Comparison of ENCODE assay signal across 11 cellular contexts in genomic region chr13:98014766-98015165, GRCh38.
DNase-seq lines count a peak whose midpoint lies in the region; ATAC-seq and TF ChIP-seq lines count a peak whose summit lies in the region.
"Had no signal": no experiment of that assay in that cellular context is flagged by ENCODE, and none has a peak within 500 bp of the region (broad histone marks: within the 10 kb centered on the region; RNA-seq: fewer than 3 reads in every experiment).

No MANE protein-coding gene starts in this region.

- no peak overlapping the region for H3K4me3 Mint-ChIP-seq in MCF 10A (ENCODE audit: unreplicated experiment)
- H3K4me3 Mint-ChIP-seq in glutamatergic neuron (ENCODE audit: unreplicated experiment) = no peak overlapping the region
- H3K4me3 Mint-ChIP-seq: B cell had no signal

- no peak overlapping the region for H3K4me3 ChIP-seq in breast epithelium
- H3K4me3 ChIP-seq: pancreas had no signal

- peaks cover 90% of the 10 kb centered on the region for H3K36me3 Mint-ChIP-seq in MCF 10A (ENCODE audit: insufficient read depth, unreplicated experiment)
- H3K36me3 Mint-ChIP-seq in glutamatergic neuron (ENCODE audit: unreplicated experiment) = no peaks in the 10 kb centered on the region

- POLR2A ChIA-PET in MCF 10A (lab: Yijun Ruan, JAX) = no interaction called here

- no peak overlapping the region for H3K27ac ChIP-seq in breast epithelium
- H3K27ac ChIP-seq: pancreas had no signal

- no peak for ATAC-seq in GM18867 (IDR thresholded peaks at IDR 0.05; ENCODE audit: unreplicated experiment)
- ATAC-seq: pancreas had no signal

- peak overlapping the region; percentile 5 for H3K27ac Mint-ChIP-seq in MCF 10A (ENCODE audit: low read depth, unreplicated experiment)
- H3K27ac Mint-ChIP-seq in glutamatergic neuron (ENCODE audit: unreplicated experiment) = no peak overlapping the region
- H3K27ac Mint-ChIP-seq: B cell had no signal

- no peaks in the 10 kb centered on the region for H3K4me1 ChIP-seq in breast epithelium
- H3K4me1 ChIP-seq: pancreas had no signal

- BruUV-seq in MCF 10A (replicated peaks; lab: Mats Ljungman, UMichigan) = no TSS peak

- TF ChIP-seq CTCF in MCF 10A (IDR thresholded peaks at IDR 0.05; ENCODE audit: unreplicated experiment) (no peak), breast epithelium (IDR thresholded peaks at IDR 0.05) (no peak), glutamatergic neuron (IDR thresholded peaks at IDR 0.05; ENCODE audit: partially characterized antibody, unreplicated experiment) (no peak)

- no peak for TF ChIP-seq POLR2A in breast epithelium (IDR thresholded peaks at IDR 0.05)

- peaks cover 7% of the 10 kb centered on the region for H3K4me1 Mint-ChIP-seq in MCF 10A (ENCODE audit: insufficient read depth, unreplicated experiment)
- no peaks in the 10 kb centered on the region for H3K4me1 Mint-ChIP-seq in glutamatergic neuron (ENCODE audit: low read depth, unreplicated experiment)
- H3K4me1 Mint-ChIP-seq: B cell had no signal

- intact Hi-C loops in MCF 10A (cut with micrococcal nuclease) (loop anchor here (5.0 kb wide), 1 partner anchor 157 kb away; no protein-coding TSS in a partner anchor), breast epithelium (cut with DNase I; ENCODE audit: low total_unique reads) (no loop called here)

- H3K9me3 ChIP-seq in breast epithelium = no peaks in the 10 kb centered on the region
- H3K9me3 ChIP-seq: pancreas had no signal

- no peaks in the 10 kb centered on the region for H3K27me3 ChIP-seq in breast epithelium
- H3K27me3 ChIP-seq: pancreas had no signal

- peak; percentile 43 for DNase-seq in MCF 10A (ENCODE audit: unreplicated experiment)
- no peak for DNase-seq in breast epithelium (ENCODE audit: low spot score in 2 of 2)
- DNase-seq in SW 1271 (lab: John Stamatoyannopoulos, UW) = peak; percentile 42 to 87
- peak; percentile 74 for DNase-seq in fibroblast of peridontal ligament (ENCODE audit: extremely low read depth)
- peak; percentile 38 for DNase-seq in stromal cell of bone marrow (ENCODE audit: low read depth)
- no peak for DNase-seq in glutamatergic neuron
- DNase-seq in KG1 (lab: John Stamatoyannopoulos, UW) = no peak
- DNase-seq: activated T-cell treated with anti-CD3 and anti-CD28 coated beads for 4 hours, pancreas had no signal

- H3K9me3 Mint-ChIP-seq in MCF 10A (ENCODE audit: unreplicated experiment) (no peaks in the 10 kb centered on the region), glutamatergic neuron (ENCODE audit: unreplicated experiment) (no peaks in the 10 kb centered on the region)

- H3K36me3 ChIP-seq in breast epithelium = no peaks in the 10 kb centered on the region

- CTCF ChIA-PET in MCF 10A (lab: Yijun Ruan, JAX) = interaction anchor here (0.7 kb wide), 2 partner anchors 172 to 850 kb away, joined by 3 to 6 read pairs; no protein-coding TSS in a partner anchor

- H3K27me3 Mint-ChIP-seq in MCF 10A (ENCODE audit: insufficient read depth, unreplicated experiment) (no peaks in the 10 kb centered on the region), glutamatergic neuron (ENCODE audit: unreplicated experiment) (peaks cover 2% of the 10 kb centered on the region)
- H3K27me3 Mint-ChIP-seq: B cell had no signal

Comparison
In these comparisons a context has a peak if more than half of its experiments do, and no peak if none do; other contexts are left out.
1. DNase-seq: peak in MCF 10A (single experiment), SW 1271 (2 of 2), fibroblast of peridontal ligament (single experiment) and stromal cell of bone marrow (single experiment); none in breast epithelium (0 of 2), glutamatergic neuron (single experiment) and KG1 (single experiment).